In genomic region chr1:240611228-240611618, GRCh38 we compare ENCODE assay signal across 8 cellular contexts. TPM values are rescaled to one million over a fixed set of nuclear protein-coding genes. Genes with fewer than 3 reads are reported as not detected.
DNase-seq lines count a peak whose midpoint lies in the region; ATAC-seq and TF ChIP-seq lines count a peak whose summit lies in the region.

No MANE protein-coding gene starts in this region.

- TF ChIP-seq CTCF in DOHH2 (IDR thresholded peaks at IDR 0.05; ENCODE audit: low read depth, low read length, poor library complexity, severe bottlenecking) (no peak), fibroblast of lung (conservative IDR thresholded peaks at IDR 0.05 in 1 of 2, IDR thresholded peaks at IDR 0.05 in 1 of 2; ENCODE audit: low read depth in 1 of 2, low read length in 2 of 2) (no peak), prostate gland (IDR thresholded peaks at IDR 0.05) (no peak)

- intact Hi-C loops in prostate gland (cut with DNase I): no loop called here

- peak overlapping the region; percentile 27 for H3K4me2 ChIP-seq in DOHH2 (ENCODE audit: low read length)
- H3K4me2 ChIP-seq in fibroblast of lung (ENCODE audit: extremely low read depth, insufficient read depth, low read length): peak overlapping the region; percentile 90

- WGBS in prostate gland: 15% methylated on average over 12 of the region's 12 CpGs

- peak overlapping the region; percentile 98 for H2AFZ ChIP-seq in fibroblast of lung (ENCODE audit: low read length)

- no peaks in the 10 kb centered on the region for H3K9me2 ChIP-seq in DOHH2 (replicated peaks; ENCODE audit: control insufficient read depth, low read length)

- no peak overlapping the region for H3K9ac ChIP-seq in fibroblast of lung (ENCODE audit: insufficient read depth, low read length)

- TF ChIP-seq POLR2A in prostate gland (IDR thresholded peaks at IDR 0.05): no peak

- no peaks in the 10 kb centered on the region for H3F3A ChIP-seq in DOHH2 (ENCODE audit: control insufficient read depth, insufficient read depth)

- H3K9me3 ChIP-seq in DOHH2 (ENCODE audit: control insufficient read depth, insufficient read depth, low read length): no peaks in the 10 kb centered on the region
- no peaks in the 10 kb centered on the region for H3K9me3 ChIP-seq in SJCRH30 (replicated peaks)
- H3K9me3 ChIP-seq in fibroblast of lung (ENCODE audit: control insufficient read depth, insufficient read depth, low read depth, low read length): no peaks in the 10 kb centered on the region
- H3K9me3 ChIP-seq in prostate gland: no peaks in the 10 kb centered on the region

- H3K27ac ChIP-seq in DOHH2 (ENCODE audit: low read depth, low read length) (no peak overlapping the region), SJCRH30 (no peak overlapping the region), fibroblast of lung (ENCODE audit: insufficient read depth, low read length) (no peak overlapping the region), prostate gland (peak overlapping the region; percentile 59 to 68)

- H3K27me3 ChIP-seq in DOHH2 (ENCODE audit: control insufficient read depth, low read length): peaks cover 44% of the 10 kb centered on the region
- no peaks in the 10 kb centered on the region; the same call in 1 of the 2 replicates for H3K27me3 ChIP-seq in SJCRH30
- H3K27me3 ChIP-seq in fibroblast of lung (ENCODE audit: control insufficient read depth, insufficient read depth, low read length): no peaks in the 10 kb centered on the region
- no peaks in the 10 kb centered on the region for H3K27me3 ChIP-seq in prostate gland (replicated peaks; ENCODE audit: insufficient read depth)

- no peaks in the 10 kb centered on the region for H3K4me1 ChIP-seq in DOHH2 (ENCODE audit: control insufficient read depth, low read length)
- H3K4me1 ChIP-seq in SJCRH30: peaks cover 8% of the 10 kb centered on the region; the same call in 1 of the 2 replicates
- no peaks in the 10 kb centered on the region for H3K4me1 ChIP-seq in fibroblast of lung (ENCODE audit: control insufficient read depth, extremely low read depth, insufficient read depth, low read length)
- H3K4me1 ChIP-seq in prostate gland (replicated peaks): no peaks in the 10 kb centered on the region

- H3K36me3 ChIP-seq in DOHH2 (ENCODE audit: control insufficient read depth, low read length) (no peaks in the 10 kb centered on the region), SJCRH30 (no peaks in the 10 kb centered on the region), fibroblast of lung (ENCODE audit: control insufficient read depth, insufficient read depth, low read length) (no peaks in the 10 kb centered on the region), prostate gland (no peaks in the 10 kb centered on the region)

- ATAC-seq in GM19328 (IDR thresholded peaks at IDR 0.05; ENCODE audit: unreplicated experiment) (no peak), GM21360 (IDR thresholded peaks at IDR 0.05; ENCODE audit: unreplicated experiment) (no peak)

- H3K4me3 ChIP-seq in DOHH2 (ENCODE audit: low read length) (peak overlapping the region; percentile 27), SJCRH30 (peak overlapping the region; percentile 53), fibroblast of lung (replicated peaks in 1 of 4; ENCODE audit: control extremely low read depth in 1 of 4, insufficient read depth in 1 of 4, low read depth in 3 of 4, low read length in 4 of 4) (peak overlapping the region; percentile 83 to 98 (median 90)), prostate gland (peak overlapping the region; percentile 35 to 44)

- DNase-seq in SJCRH30: no peak
- DNase-seq in fibroblast of lung (ENCODE audit: low read depth in 2 of 2): no peak
- DNase-seq in prostate gland (ENCODE audit: low spot score): no peak
- DNase-seq in SIG-M5 (lab: John Stamatoyannopoulos, UW): no peak
- no peak for DNase-seq in mesenteric fat pad (ENCODE audit: low spot score)

- H4K20me1 ChIP-seq in DOHH2 (ENCODE audit: control insufficient read depth, insufficient read depth, low read depth, low read length): no peaks in the 10 kb centered on the region
- no peaks in the 10 kb centered on the region for H4K20me1 ChIP-seq in fibroblast of lung (ENCODE audit: control insufficient read depth, extremely low read depth, insufficient read depth, low read length)

- H3K79me2 ChIP-seq in DOHH2 (ENCODE audit: control insufficient read depth, low read length) (no peaks in the 10 kb centered on the region), fibroblast of lung (ENCODE audit: control insufficient read depth, insufficient read depth, low read length) (peaks cover 12% of the 10 kb centered on the region)

RNA-seq across cellular contexts. Expression of gene GREM2, which starts 0.7 kb away (rescaled TPM):
- 0.02 and 0.03 TPM in 2 replicates for total RNA-seq in SJCRH30 (2014; rRNA removed; shearing (Covaris generic))
- 4.9 and 21.1 TPM in 2 replicates for total RNA-seq in fibroblast of lung
- 6.9 and 26.1 TPM in 2 replicates for polyA plus RNA-seq in fibroblast of lung
- polyA plus RNA-seq in fibroblast of lung (2012): 6.9 and 26.9 TPM in 2 replicates
- polyA minus RNA-seq in fibroblast of lung (ENCODE audit: low replicate concordance): 2.8 and 7.7 TPM in 2 replicates
- 1 to 10 TPM; 1.6 TPM for total RNA-seq in prostate gland
- 0.16 TPM for total RNA-seq in mesenteric fat pad

Comparison
In these comparisons a context has a peak if more than half of its experiments do, and no peak if none do; other contexts are left out.
1. H3K27ac ChIP-seq: peak in prostate gland (2 of 2); none in DOHH2 (single experiment), SJCRH30 (single experiment) and fibroblast of lung (single experiment).
2. H3K4me3 ChIP-seq: peak in every context shown above with its lines; median percentile 90 in fibroblast of lung; 53 in SJCRH30; 40 in prostate gland; 27 in DOHH2.